In genomic region chr2:87237549-87238336, GRCh38 we compare ENCODE assay signal across 8 cellular contexts.
DNase-seq lines count a peak whose midpoint lies in the region; ATAC-seq, FAIRE-seq and TF ChIP-seq lines count a peak whose summit lies in the region.
"Not testable (repeated sequence)": the region's sequence is repeated elsewhere in the genome, so short reads cannot be mapped to it uniquely, and the experiment has no call there.

No MANE protein-coding gene starts in this region.

- not testable (repeated sequence) for TF ChIP-seq CTCF in PC-3 (conservative IDR thresholded peaks at IDR 0.05; ENCODE audit: low read depth, low read length); bronchial epithelial cell (IDR thresholded peaks at IDR 0.05; ENCODE audit: insufficient read depth, low read length, severe bottlenecking)

- peak overlapping the region; percentile 43 for H3K27ac ChIP-seq in PC-3 (ENCODE audit: low read length)

- not testable (repeated sequence) for H3K4me1 Mint-ChIP-seq in activated CD4-positive, alpha-beta T cell treated with anti-CD3 and anti-CD28 coated beads, Interleukin-2, amount 10 ng/mL, durations not matched to agents 24 days and 14 days; activated T-cell treated with anti-CD3 and anti-CD28 coated beads, Interleukin-2, amount 50 U/mL, for 72 hours (ENCODE audit: low read depth); stimulated activated naive CD8-positive, alpha-beta T cell treated with anti-CD3 and anti-CD28 coated beads, Interleukin-15, amount 100 ng/mL, for 72 hours

- H3K9me2 ChIP-seq in PC-3 (replicated peaks; ENCODE audit: low read length): not testable (repeated sequence)

- H3K9me3 ChIP-seq in PC-3 (ENCODE audit: low read length): not testable (repeated sequence)

- H3K9ac ChIP-seq in PC-3 (ENCODE audit: low read length): not testable (repeated sequence)

- not testable (repeated sequence) for H3K9me3 Mint-ChIP-seq in activated CD4-positive, alpha-beta T cell treated with anti-CD3 and anti-CD28 coated beads, Interleukin-2, amount 10 ng/mL, durations not matched to agents 24 days and 14 days; activated T-cell treated with anti-CD3 and anti-CD28 coated beads, Interleukin-2, amount 50 U/mL, for 72 hours; stimulated activated naive CD8-positive, alpha-beta T cell treated with anti-CD3 and anti-CD28 coated beads, Interleukin-15, amount 100 ng/mL, for 72 hours

- H3K4me1 ChIP-seq in PC-3 (ENCODE audit: insufficient read depth, low read length): not testable (repeated sequence)

- FAIRE-seq in bronchial epithelial cell (lab: Jason Lieb, UNC): peak; percentile 85

- not testable (repeated sequence) for H3K4me3 ChIP-seq in PC-3 (ENCODE audit: low read length); bronchial epithelial cell (ENCODE audit: low read depth, low read length)

- DNase-seq in EL: peak; percentile 68
- DNase-seq in PC-3: peak; percentile 52
- DNase-seq in activated CD4-positive, alpha-beta T cell treated with anti-CD3 and anti-CD28 coated beads, Interleukin-2, amount 10 ng/mL, durations not matched to agents 24 days and 14 days: peak; percentile 63
- peak in 1 of 2 donors; percentile 24 for DNase-seq in activated T-cell treated with anti-CD3 and anti-CD28 coated beads, Interleukin-2, amount 50 U/mL, for 72 hours
- not testable (repeated sequence) for DNase-seq in bronchial epithelial cell (ENCODE audit: low read depth); stimulated activated naive CD8-positive, alpha-beta T cell treated with anti-CD3 and anti-CD28 coated beads, Interleukin-15, amount 100 ng/mL, for 72 hours
- peak; percentile 15 for DNase-seq in myocyte (ENCODE audit: low read depth)
- peak; percentile 55 for DNase-seq in stimulated activated CD4-positive, alpha-beta T cell treated with anti-CD3 and anti-CD28 coated beads, Interleukin-1b, Interleukin-23, amount 100 ng/mL, for 48 hours

- peak; percentile 77 for ATAC-seq in PC-3
- peak; percentile 82 to 83 for ATAC-seq in activated T-cell treated with anti-CD3 and anti-CD28 coated beads, Interleukin-2, amount 50 U/mL, for 72 hours (replicated peaks in 1 of 2)
- ATAC-seq in stimulated activated naive CD8-positive, alpha-beta T cell treated with anti-CD3 and anti-CD28 coated beads, Interleukin-15, amount 100 ng/mL, for 72 hours: peak; percentile 66

- not testable (repeated sequence) for H3K27me3 Mint-ChIP-seq in activated CD4-positive, alpha-beta T cell treated with anti-CD3 and anti-CD28 coated beads, Interleukin-2, amount 10 ng/mL, durations not matched to agents 24 days and 14 days; activated T-cell treated with anti-CD3 and anti-CD28 coated beads, Interleukin-2, amount 50 U/mL, for 72 hours (ENCODE audit: low read depth); stimulated activated naive CD8-positive, alpha-beta T cell treated with anti-CD3 and anti-CD28 coated beads, Interleukin-15, amount 100 ng/mL, for 72 hours

- H3F3A ChIP-seq in PC-3 (ENCODE audit: low read length, unreplicated experiment): not testable (repeated sequence)

- H3K36me3 Mint-ChIP-seq in activated CD4-positive, alpha-beta T cell treated with anti-CD3 and anti-CD28 coated beads, Interleukin-2, amount 10 ng/mL, durations not matched to agents 24 days and 14 days (ENCODE audit: low read depth); activated T-cell treated with anti-CD3 and anti-CD28 coated beads, Interleukin-2, amount 50 U/mL, for 72 hours (ENCODE audit: insufficient read depth in 2 of 2): not testable (repeated sequence)

- H3K36me3 ChIP-seq in PC-3 (ENCODE audit: low read depth, low read length); bronchial epithelial cell (ENCODE audit: control insufficient read depth, insufficient read depth, low read length): not testable (repeated sequence)

- H2AFZ ChIP-seq in PC-3 (ENCODE audit: low read length): not testable (repeated sequence)

- intact Hi-C loops in PC-3 (cut with micrococcal nuclease); activated CD4-positive, alpha-beta T cell treated with anti-CD3 and anti-CD28 coated beads, Interleukin-2, amount 10 ng/mL, durations not matched to agents 24 days and 14 days (cut with micrococcal nuclease): not testable (repeated sequence)

- POLR2A ChIA-PET in PC-3 (lab: Charles Lee; ENCODE audit: unreplicated experiment): not testable (repeated sequence)

- not testable (repeated sequence) for H3K79me2 ChIP-seq in PC-3 (ENCODE audit: low read length)

- not testable (repeated sequence) for H3K4me2 ChIP-seq in PC-3 (ENCODE audit: low read length)

- not testable (repeated sequence) for H4K20me1 ChIP-seq in PC-3 (ENCODE audit: low read length)

- H3K27me3 ChIP-seq in PC-3 (ENCODE audit: low read length); bronchial epithelial cell (ENCODE audit: control insufficient read depth, insufficient read depth, low read length): not testable (repeated sequence)

- not testable (repeated sequence) for BruUV-seq in PC-3 (replicated peaks; lab: Mats Ljungman, UMichigan)

- not testable (repeated sequence) for H3K4me3 Mint-ChIP-seq in activated CD4-positive, alpha-beta T cell treated with anti-CD3 and anti-CD28 coated beads, Interleukin-2, amount 10 ng/mL, durations not matched to agents 24 days and 14 days; activated T-cell treated with anti-CD3 and anti-CD28 coated beads, Interleukin-2, amount 50 U/mL, for 72 hours; stimulated activated naive CD8-positive, alpha-beta T cell treated with anti-CD3 and anti-CD28 coated beads, Interleukin-15, amount 100 ng/mL, for 72 hours

- CTCF ChIA-PET in PC-3 (lab: Charles Lee): not testable (repeated sequence)

- H3K27ac Mint-ChIP-seq in activated CD4-positive, alpha-beta T cell treated with anti-CD3 and anti-CD28 coated beads, Interleukin-2, amount 10 ng/mL, durations not matched to agents 24 days and 14 days; activated T-cell treated with anti-CD3 and anti-CD28 coated beads, Interleukin-2, amount 50 U/mL, for 72 hours; stimulated activated naive CD8-positive, alpha-beta T cell treated with anti-CD3 and anti-CD28 coated beads, Interleukin-15, amount 100 ng/mL, for 72 hours: not testable (repeated sequence)
